In genomic region chr3:146504546-146505197, GRCh38 we compare ENCODE assay signal across 19 cellular contexts. TPM values are rescaled to one million over a fixed set of nuclear protein-coding genes. Genes with fewer than 3 reads are reported as not detected.
DNase-seq lines count a peak whose midpoint lies in the region; ATAC-seq, FAIRE-seq and TF ChIP-seq lines count a peak whose summit lies in the region.
"Had no signal": no experiment of that assay in that cellular context is flagged by ENCODE, and none has a peak within 500 bp of the region (broad histone marks: within the 10 kb centered on the region; RNA-seq: fewer than 3 reads in every experiment).

No MANE protein-coding gene starts in this region.

- POLR2A ChIA-PET in CD4-positive, alpha-beta memory T cell (lab: Charles Lee; ENCODE audit: partially characterized antibody), result no interaction called here
- POLR2A ChIA-PET in CD8-positive, alpha-beta T cell (lab: Charles Lee), result no interaction called here

- no peaks in the 10 kb centered on the region for H3F3A ChIP-seq in MM.1S (ENCODE audit: insufficient read depth, low read length)

- H3K9ac ChIP-seq in keratinocyte (ENCODE audit: control insufficient read depth, extremely low read depth, insufficient read depth, low read length), result no peak overlapping the region
- H3K9ac ChIP-seq in MM.1S (ENCODE audit: low read length), result no peak overlapping the region

- peaks cover 31% of the 10 kb centered on the region for H3K4me1 ChIP-seq in left ventricle myocardium inferior
- H3K4me1 ChIP-seq in right atrium auricular region, result peaks cover 0 to 8% of the 10 kb centered on the region in 2 donors
- H3K4me1 ChIP-seq in keratinocyte (ENCODE audit: control insufficient read depth, extremely low read depth, insufficient read depth, low read length), result peaks cover 47% of the 10 kb centered on the region
- no peaks in the 10 kb centered on the region for H3K4me1 ChIP-seq in CD4-positive, alpha-beta memory T cell (ENCODE audit: insufficient read depth, low read length)
- H3K4me1 ChIP-seq in CD8-positive, alpha-beta T cell (ENCODE audit: insufficient read depth, low read length), result no peaks in the 10 kb centered on the region
- no peaks in the 10 kb centered on the region for H3K4me1 ChIP-seq in MM.1S (ENCODE audit: low read length)
- H3K4me1 ChIP-seq: testis had no signal

- H3K4me2 ChIP-seq in keratinocyte (ENCODE audit: control insufficient read depth, extremely low read depth, insufficient read depth, low read depth, low read length) (peak overlapping the region; percentile 2), MM.1S (ENCODE audit: low read depth, low read length) (no peak overlapping the region)

- H3K79me2 ChIP-seq in keratinocyte (ENCODE audit: control insufficient read depth, insufficient read depth, low read length) (no peaks in the 10 kb centered on the region), MM.1S (ENCODE audit: low read length) (no peaks in the 10 kb centered on the region)

- H3K9me2 ChIP-seq in MM.1S (replicated peaks; ENCODE audit: insufficient read depth, low read length), result no peaks in the 10 kb centered on the region

- H3K27me3 Mint-ChIP-seq in CD4-positive, alpha-beta memory T cell, result no peaks in the 10 kb centered on the region
- no peaks in the 10 kb centered on the region for H3K27me3 Mint-ChIP-seq in CD8-positive, alpha-beta T cell (ENCODE audit: low read depth)
- H3K27me3 Mint-ChIP-seq: activated CD4-positive, alpha-beta T cell treated with anti-CD3 and anti-CD28 coated beads, Interleukin-2, amount 10 ng/mL, durations not matched to agents 24 days and 14 days had no signal

- H3K27ac ChIP-seq in left ventricle myocardium inferior (replicated peaks), result peak overlapping the region; percentile 39
- H3K27ac ChIP-seq in right atrium auricular region, result no peak overlapping the region
- H3K27ac ChIP-seq in brain microvascular endothelial cell, result peak overlapping the region; percentile 98
- H3K27ac ChIP-seq in keratinocyte (ENCODE audit: control insufficient read depth, insufficient read depth, low read length), result peak overlapping the region; percentile 74
- no peak overlapping the region for H3K27ac ChIP-seq in CD4-positive, alpha-beta memory T cell (ENCODE audit: low read depth, low read length)
- no peak overlapping the region for H3K27ac ChIP-seq in CD8-positive, alpha-beta T cell (ENCODE audit: low read depth, low read length)
- H3K27ac ChIP-seq in MM.1S (ENCODE audit: low read length), result no peak overlapping the region
- H3K27ac ChIP-seq: spleen, testis had no signal

- dilution Hi-C loops in keratinocyte (cut with MboI; ENCODE audit: extremely low pct_ligation_motif_present, low sequenced_read_pairs), result no loop called here

- H3K36me3 Mint-ChIP-seq in CD4-positive, alpha-beta memory T cell, result peaks cover 0 to 4% of the 10 kb centered on the region in 2 donors
- H3K36me3 Mint-ChIP-seq in CD8-positive, alpha-beta T cell, result no peaks in the 10 kb centered on the region

- H3K27ac Mint-ChIP-seq in CD4-positive, alpha-beta memory T cell, result no peak overlapping the region
- H3K27ac Mint-ChIP-seq in CD8-positive, alpha-beta T cell, result no peak overlapping the region
- H3K27ac Mint-ChIP-seq: activated CD4-positive, alpha-beta T cell treated with anti-CD3 and anti-CD28 coated beads, Interleukin-2, amount 10 ng/mL, durations not matched to agents 24 days and 14 days; activated T-helper 2 cell treated with anti-CD3 and anti-CD28 coated beads, Interferon-gamma antibody, Interleukin-2, Interleukin-4, amounts not matched to agents 10 μg/mL and 5 μg/mL and 100 μg/mL, durations not matched to agents 14 hours and 24 hours and 36 hours had no signal

- no peaks in the 10 kb centered on the region for H3K9me3 ChIP-seq in left ventricle myocardium inferior (replicated peaks)
- H3K9me3 ChIP-seq in right atrium auricular region, result no peaks in the 10 kb centered on the region
- H3K9me3 ChIP-seq in keratinocyte (ENCODE audit: control insufficient read depth, low read depth, low read length), result no peaks in the 10 kb centered on the region
- H3K9me3 ChIP-seq in CD4-positive, alpha-beta memory T cell (ENCODE audit: control insufficient read depth in 1 of 2, low read length in 2 of 2), result no peaks in the 10 kb centered on the region
- H3K9me3 ChIP-seq in CD8-positive, alpha-beta T cell (ENCODE audit: low read length), result no peaks in the 10 kb centered on the region
- H3K9me3 ChIP-seq in MM.1S (replicated peaks; ENCODE audit: insufficient read depth, low read length), result no peaks in the 10 kb centered on the region
- H3K9me3 ChIP-seq: spleen, testis had no signal

- peaks cover 0 to 1% (median 0%) of the 10 kb centered on the region in 8 donors for H3K9me3 Mint-ChIP-seq in CD4-positive, alpha-beta memory T cell
- no peaks in the 10 kb centered on the region for H3K9me3 Mint-ChIP-seq in CD8-positive, alpha-beta T cell
- H3K9me3 Mint-ChIP-seq: activated T-helper 2 cell treated with anti-CD3 and anti-CD28 coated beads, Interferon-gamma antibody, Interleukin-2, Interleukin-4, amounts not matched to agents 10 μg/mL and 5 μg/mL and 100 μg/mL, durations not matched to agents 14 hours and 24 hours and 36 hours had no signal

- no peak overlapping the region for H3K4me3 Mint-ChIP-seq in CD4-positive, alpha-beta memory T cell
- no peak overlapping the region for H3K4me3 Mint-ChIP-seq in CD8-positive, alpha-beta T cell
- H3K4me3 Mint-ChIP-seq: activated CD4-positive, alpha-beta T cell treated with anti-CD3 and anti-CD28 coated beads, Interleukin-2, amount 10 ng/mL, durations not matched to agents 24 days and 14 days had no signal

- H3K27me3 ChIP-seq in left ventricle myocardium inferior (ENCODE audit: low read depth) (no peaks in the 10 kb centered on the region), right atrium auricular region (no peaks in the 10 kb centered on the region), brain microvascular endothelial cell (replicated peaks) (no peaks in the 10 kb centered on the region), keratinocyte (ENCODE audit: control insufficient read depth, extremely low read depth, insufficient read depth, low read length) (no peaks in the 10 kb centered on the region), MM.1S (replicated peaks; ENCODE audit: insufficient read depth, low read length) (no peaks in the 10 kb centered on the region)
- no peaks in the 10 kb centered on the region for H3K27me3 ChIP-seq in CD4-positive, alpha-beta memory T cell (ENCODE audit: insufficient read depth, low read length)
- no peaks in the 10 kb centered on the region for H3K27me3 ChIP-seq in CD8-positive, alpha-beta T cell (ENCODE audit: insufficient read depth, low read length)
- H3K27me3 ChIP-seq: spleen, testis had no signal

- no peak for ATAC-seq in CD8-positive, alpha-beta T cell
- ATAC-seq: left colon had no signal

- H3K4me3 ChIP-seq in left ventricle myocardium inferior (no peak overlapping the region), right atrium auricular region (no peak overlapping the region), brain microvascular endothelial cell (ENCODE audit: low read depth, low read length) (no peak overlapping the region), keratinocyte (ENCODE audit: control insufficient read depth in 2 of 3, extremely low read depth in 1 of 3, insufficient read depth in 2 of 3, low read depth in 1 of 3, low read length in 3 of 3) (no peak overlapping the region), MM.1S (ENCODE audit: low read length) (no peak overlapping the region)
- no peak overlapping the region for H3K4me3 ChIP-seq in CD4-positive, alpha-beta memory T cell (ENCODE audit: low read length in 2 of 2)
- no peak overlapping the region for H3K4me3 ChIP-seq in CD8-positive, alpha-beta T cell (ENCODE audit: low read depth, low read length)
- H3K4me3 ChIP-seq: spleen had no signal

- H3K4me1 Mint-ChIP-seq in CD4-positive, alpha-beta memory T cell, result peaks cover 0 to 3% (median 0%) of the 10 kb centered on the region in 4 donors
- H3K4me1 Mint-ChIP-seq in CD8-positive, alpha-beta T cell (ENCODE audit: low read depth), result no peaks in the 10 kb centered on the region

- TF ChIP-seq CTCF in left ventricle myocardium inferior (IDR thresholded peaks at IDR 0.05; ENCODE audit: borderline replicate concordance) (no peak), right atrium auricular region (IDR thresholded peaks at IDR 0.05) (no peak), brain microvascular endothelial cell (IDR thresholded peaks at IDR 0.05; ENCODE audit: low read depth, low read length, missing control alignments) (no peak), keratinocyte (optimal IDR thresholded peaks at IDR 0.05 in 1 of 3, IDR thresholded peaks at IDR 0.05 in 1 of 3, conservative IDR thresholded peaks at IDR 0.05 in 1 of 3; ENCODE audit: extremely low read depth in 1 of 3, insufficient read depth in 2 of 3, low read length in 3 of 3) (no peak), MM.1S (IDR thresholded peaks at IDR 0.05; ENCODE audit: low read length) (no peak)
- no peak for TF ChIP-seq CTCF in CD8-positive, alpha-beta T cell (IDR thresholded peaks at IDR 0.05)

- no peak overlapping the region for H2AFZ ChIP-seq in keratinocyte (ENCODE audit: control insufficient read depth, low read length)
- H2AFZ ChIP-seq in MM.1S (ENCODE audit: low read length), result no peak overlapping the region

- DNase-seq in left ventricle myocardium inferior (no peak), right atrium auricular region (ENCODE audit: low spot score) (no peak), brain microvascular endothelial cell (peak; percentile 24), keratinocyte (ENCODE audit: low read depth, low spot score) (no peak), MM.1S (no peak)
- no peak for DNase-seq in CD4-positive, alpha-beta memory T cell
- DNase-seq in activated effector memory CD4-positive, alpha-beta T cell treated with anti-CD3 and anti-CD28 coated beads, Interleukin-2, amount 50 U/mL, for 16 hours, result no peak
- no peak for DNase-seq in CD8-positive, alpha-beta T cell
- DNase-seq: activated CD4-positive, alpha-beta T cell treated with anti-CD3 and anti-CD28 coated beads, Interleukin-2, amount 10 ng/mL, durations not matched to agents 24 days and 14 days; effector CD8-positive, alpha-beta T cell; NCI-H2107; spleen; testis had no signal

- in situ Hi-C loops in brain microvascular endothelial cell (cut with HindIII; ENCODE audit: low pct_ligation_motif_present, low sequenced_read_pairs), result no loop called here

- H4K20me1 ChIP-seq in keratinocyte (ENCODE audit: control insufficient read depth, extremely low read depth, insufficient read depth, low read length) (no peaks in the 10 kb centered on the region), MM.1S (ENCODE audit: insufficient read depth, low read length) (no peaks in the 10 kb centered on the region)

- H3K36me3 ChIP-seq in left ventricle myocardium inferior, result no peaks in the 10 kb centered on the region
- no peaks in the 10 kb centered on the region for H3K36me3 ChIP-seq in right atrium auricular region
- no peaks in the 10 kb centered on the region for H3K36me3 ChIP-seq in brain microvascular endothelial cell (replicated peaks)
- H3K36me3 ChIP-seq in keratinocyte (ENCODE audit: control insufficient read depth in 2 of 2, extremely low read depth in 1 of 2, insufficient read depth in 2 of 2, low read length in 2 of 2), result no peaks in the 10 kb centered on the region
- H3K36me3 ChIP-seq in CD4-positive, alpha-beta memory T cell (ENCODE audit: insufficient read depth, low read length), result no peaks in the 10 kb centered on the region
- H3K36me3 ChIP-seq in CD8-positive, alpha-beta T cell (ENCODE audit: insufficient read depth, low read length), result no peaks in the 10 kb centered on the region
- no peaks in the 10 kb centered on the region for H3K36me3 ChIP-seq in MM.1S (replicated peaks; ENCODE audit: insufficient read depth, low read length)
- H3K36me3 ChIP-seq: spleen had no signal

- FAIRE-seq in keratinocyte (lab: Jason Lieb, UNC), result peak; percentile 84
- FAIRE-seq: D721Med had no signal

- H3K9me1 ChIP-seq in keratinocyte (ENCODE audit: control insufficient read depth, extremely low read depth, insufficient read depth, low read length), result no peaks in the 10 kb centered on the region

- intact Hi-C loops in left ventricle myocardium inferior (cut with micrococcal nuclease), result no loop called here
- intact Hi-C loops in CD4-positive, alpha-beta memory T cell (cut with micrococcal nuclease), result no loop called here
- intact Hi-C loops in CD8-positive, alpha-beta T cell (cut with DNase I, micrococcal nuclease), result no loop called here

- CTCF ChIA-PET in CD4-positive, alpha-beta memory T cell (lab: Charles Lee; ENCODE audit: partially characterized antibody), result no interaction called here
- CTCF ChIA-PET in CD8-positive, alpha-beta T cell (lab: Charles Lee), result no interaction called here

RNA-seq across cellular contexts. Expression of gene PLSCR2, which starts 35.3 kb away (rescaled TPM):
- total RNA-seq in left ventricle myocardium inferior (not detected), right atrium auricular region (not detected)
- polyA plus RNA-seq in keratinocyte, result not detected in 3 replicates
- polyA plus RNA-seq in keratinocyte (2011; ENCODE audit: low read depth), result not detected
- polyA plus RNA-seq in keratinocyte (2011; cell fraction: cytosol; rRNA removed), result not detected in 2 replicates
- polyA plus RNA-seq in keratinocyte (2011; cell fraction: nucleus; rRNA removed), result not detected in 2 replicates
- polyA plus RNA-seq in keratinocyte (2012; ENCODE audit: low replicate concordance), result not detected in 2 replicates
- polyA minus RNA-seq in keratinocyte, result not detected in 3 replicates
- polyA minus RNA-seq in keratinocyte (2011; cell fraction: cytosol; rRNA and poly(A)+ RNA removed), result not detected
- polyA minus RNA-seq in keratinocyte (2011; cell fraction: nucleus; rRNA and poly(A)+ RNA removed), result 2.2 TPM in 1 of 2 replicates, not detected in the other
- total RNA-seq in CD4-positive, alpha-beta memory T cell, result under 1 TPM; 0.72 to 0.76 TPM
- under 1 TPM in 1 of 2 donors, not detected in 1; 0.20 TPM for polyA plus RNA-seq in CD4-positive, alpha-beta memory T cell
- not detected for total RNA-seq in CD8-positive, alpha-beta T cell
- total RNA-seq: activated CD4-positive, alpha-beta T cell treated with anti-CD3 and anti-CD28 coated beads, Interleukin-2, amount 10 ng/mL, durations not matched to agents 24 days and 14 days; activated T-helper 2 cell treated with anti-CD3 and anti-CD28 coated beads, Interferon-gamma antibody, Interleukin-2, Interleukin-4, amounts not matched to agents 10 μg/mL and 5 μg/mL and 100 μg/mL, durations not matched to agents 14 hours and 24 hours and 36 hours; LHCN-M2; OCI-LY7 had no signal
- polyA plus RNA-seq: neural cell, spleen had no signal

RNA-seq across cellular contexts. Expression of gene PLSCR1, which starts 39.7 kb away (rescaled TPM):
- 25.4 TPM for total RNA-seq in left ventricle myocardium inferior
- 10 to 100 TPM; 42.7 to 43.1 TPM for total RNA-seq in right atrium auricular region
- 42.4 to 132 TPM (median 77.6 TPM) in 3 replicates for polyA plus RNA-seq in keratinocyte
- 11.2 TPM for polyA plus RNA-seq in keratinocyte (2011; ENCODE audit: low read depth)
- 63.7 and 84.7 TPM in 2 replicates for polyA plus RNA-seq in keratinocyte (2011; cell fraction: cytosol; rRNA removed)
- polyA plus RNA-seq in keratinocyte (2011; cell fraction: nucleus; rRNA removed), result 82.9 and 95.8 TPM in 2 replicates
- 19.3 and 101 TPM in 2 replicates for polyA plus RNA-seq in keratinocyte (2012; ENCODE audit: low replicate concordance)
- 43.4 to 74.4 TPM (median 56.0 TPM) in 3 replicates for polyA minus RNA-seq in keratinocyte
- polyA minus RNA-seq in keratinocyte (2011; cell fraction: cytosol; rRNA and poly(A)+ RNA removed), result 47.8 TPM
- polyA minus RNA-seq in keratinocyte (2011; cell fraction: nucleus; rRNA and poly(A)+ RNA removed), result 54.4 and 91.7 TPM in 2 replicates
- 10 to 100 TPM; 24.9 to 25.0 TPM for total RNA-seq in CD4-positive, alpha-beta memory T cell
- polyA plus RNA-seq in CD4-positive, alpha-beta memory T cell, result 10 to 100 TPM; 24.9 to 34.2 TPM
- 1 to 10 TPM; 7.3 to 7.5 TPM for total RNA-seq in CD8-positive, alpha-beta T cell

Comparison
In these comparisons a context has a peak if more than half of its experiments do, and no peak if none do; other contexts are left out.
1. H3K27ac ChIP-seq: peak in left ventricle myocardium inferior (single experiment), brain microvascular endothelial cell (single experiment) and keratinocyte (single experiment); none in right atrium auricular region (0 of 2), CD4-positive, alpha-beta memory T cell (single experiment), CD8-positive, alpha-beta T cell (single experiment) and MM.1S (single experiment).